14 cellular contexts compared by ENCODE assay signal in genomic region chr13:37202264-37202663, GRCh38.
"Had no signal": no experiment of that assay in that cellular context is flagged by ENCODE, and none has a peak within 500 bp of the region (broad histone marks: within the 10 kb centered on the region; RNA-seq: fewer than 3 reads in every experiment).

No MANE protein-coding gene starts in this region.

- DNase-seq: activated CD4-positive, alpha-beta T cell treated with anti-CD3 and anti-CD28 coated beads, Interleukin-2, amount 50 U/mL, for 1 hour; activated CD8-positive, alpha-beta memory T cell treated with anti-CD3 and anti-CD28 coated beads for 24 hours; activated naive CD4-positive, alpha-beta T cell treated with anti-CD3 and anti-CD28 coated beads, Interleukin-2, amount 10 ng/mL, durations not matched to agents 7 days and 5 days; hippocampal formation; kidney; left lung; mammary epithelial cell; naive thymus-derived CD4-positive, alpha-beta T cell; stimulated activated CD4-positive, alpha-beta T cell treated with anti-CD3 and anti-CD28 coated beads, Interleukin-15, amount 100 ng/mL, for 24 hours; stimulated activated CD4-positive, alpha-beta T cell treated with anti-CD3 and anti-CD28 coated beads, Interleukin-4, amount 100 ng/mL, for 1 hour; stimulated activated naive B cell treated with anti-CD40 and anti-IgM and Interleukin-4, amounts not matched to agents 10 μg/mL and 1 μg/mL and 100 μg/mL, for 72 hours; T-helper 1 cell; T1000; uterus had no signal
